In genomic region chr9:69131682-69132081, GRCh38 we compare ENCODE assay signal across 10 cellular contexts. TPM values are rescaled to one million over a fixed set of nuclear protein-coding genes. Genes with fewer than 3 reads are reported as not detected.
A peak's percentile ranks its signal among the peaks of the same experiment; 100 is the strongest.
DNase-seq lines count a peak whose midpoint lies in the region; ATAC-seq and TF ChIP-seq lines count a peak whose summit lies in the region.
"Had no signal": no experiment of that assay in that cellular context is flagged by ENCODE, and none has a peak within 500 bp of the region (broad histone marks: within the 10 kb centered on the region; RNA-seq: fewer than 3 reads in every experiment).

No MANE protein-coding gene starts in this region.

- H3K4me3 ChIP-seq in sigmoid colon: no peak overlapping the region

- H3K27me3 ChIP-seq in sigmoid colon: no peaks in the 10 kb centered on the region

- WGBS in sigmoid colon, 2 donors: 48 to 73% methylated on average over 1 of the region's 1 CpG

- TF ChIP-seq CTCF in sigmoid colon (IDR thresholded peaks at IDR 0.05): no peak

- TF ChIP-seq EP300 in sigmoid colon (IDR thresholded peaks at IDR 0.05): no peak

- peak; percentile 50 for DNase-seq in ELF-1 (ENCODE audit: low read depth, low spot score)
- peak; percentile 99 for DNase-seq in amniotic epithelial cell (ENCODE audit: low read depth)
- DNase-seq in left cardiac atrium: no peak
- peak; percentile 71 for DNase-seq in sigmoid colon
- no peak for DNase-seq in ecto neural progenitor cell (ENCODE audit: low spot score)
- DNase-seq in NCI-H1417 (lab: John Stamatoyannopoulos, UW): no peak
- DNase-seq in NCI-H446 (lab: John Stamatoyannopoulos, UW): no peak
- DNase-seq in posterior cingulate gyrus: no peak
- DNase-seq: DND-41 had no signal

- no peaks in the 10 kb centered on the region for H3K9me3 ChIP-seq in sigmoid colon

- intact Hi-C loops in left cardiac atrium (cut with DNase I) (loop anchor here in 1 of 2 donors (10.0 kb wide), 1 partner anchor 63 kb away; no protein-coding TSS in a partner anchor), sigmoid colon (cut with DNase I) (no loop called here), posterior cingulate gyrus (cut with DNase I) (loop anchor here (5.0 kb wide), 1 partner anchor 46 kb away; no protein-coding TSS in a partner anchor)

- no peak for TF ChIP-seq POLR2A in sigmoid colon (IDR thresholded peaks at IDR 0.05)

- no peaks in the 10 kb centered on the region for H3K36me3 ChIP-seq in sigmoid colon

- no peak overlapping the region for H3K27ac ChIP-seq in sigmoid colon
- H3K27ac ChIP-seq: VCaP had no signal

- peak; percentile 76 to 93 for ATAC-seq in left cardiac atrium

- H3K4me1 ChIP-seq in sigmoid colon: peaks cover 0 to 7% (median 0%) of the 10 kb centered on the region in 4 donors

RNA-seq across cellular contexts. Expression of gene TJP2, which starts 42.4 kb away (rescaled TPM):
- total RNA-seq in left cardiac atrium (10 to 100 TPM; 46.2 to 51.6 TPM), sigmoid colon (10 to 100 TPM; 16.1 to 27.8 (median 24.9) TPM)
- polyA plus RNA-seq in sigmoid colon: 10 to 100 TPM; 44.4 to 46.5 (median 45.5) TPM

Comparison
In these comparisons a context has a peak if more than half of its experiments do, and no peak if none do; other contexts are left out.
1. DNase-seq: peak in ELF-1 (single experiment), amniotic epithelial cell (single experiment) and sigmoid colon (single experiment); none in left cardiac atrium (single experiment), ecto neural progenitor cell (single experiment), NCI-H1417 (0 of 3), NCI-H446 (0 of 2) and posterior cingulate gyrus (0 of 10).